9 cellular contexts compared by ENCODE assay signal in genomic region chrX:38347136-38347535, GRCh38. TPM values are rescaled to one million over a fixed set of nuclear protein-coding genes. Genes with fewer than 3 reads are reported as not detected.
DNase-seq lines count a peak whose midpoint lies in the region; ATAC-seq, FAIRE-seq and TF ChIP-seq lines count a peak whose summit lies in the region.
"Had no signal": no experiment of that assay in that cellular context is flagged by ENCODE, and none has a peak within 500 bp of the region (broad histone marks: within the 10 kb centered on the region; RNA-seq: fewer than 3 reads in every experiment).

No MANE protein-coding gene starts in this region.

- H3K4me3 ChIP-seq in heart right ventricle, result no peak overlapping the region
- no peak overlapping the region for H3K4me3 ChIP-seq in NB4 (ENCODE audit: low read depth, low read length)
- H3K4me3 ChIP-seq: skin epidermis had no signal

- 53 to 67% methylated on average over 2 of the region's 2 CpGs for WGBS in heart right ventricle, 2 donors

- H3K4me3 Mint-ChIP-seq in immature natural killer cell, result no peak overlapping the region

- DNase-seq in heart right ventricle, result peak in 1 of 2 donors; percentile 7
- no peak for DNase-seq in Right ventricle myocardium superior
- DNase-seq in NB4 (ENCODE audit: low read depth), result peak; percentile 86
- peak; percentile 19 to 36 for DNase-seq in foreskin keratinocyte
- peak; percentile 15 for DNase-seq in urothelium cell line (ENCODE audit: low spot score)
- DNase-seq in immature natural killer cell, result no peak
- no peak for DNase-seq in NCI-H774 (lab: John Stamatoyannopoulos, UW)

- H3K27ac ChIP-seq in heart right ventricle (peak overlapping the region in 1 of 10 donors; percentile 16), foreskin keratinocyte (no peak overlapping the region)
- H3K27ac ChIP-seq: skin epidermis had no signal

- H3K9me3 Mint-ChIP-seq in immature natural killer cell, result no peaks in the 10 kb centered on the region

- peak in 6 of 8 donors; percentile 42 to 80 (median 65) for ATAC-seq in heart right ventricle
- ATAC-seq in Right ventricle myocardium superior (ENCODE audit: poor library complexity), result no peak
- peak; percentile 38 for ATAC-seq in foreskin keratinocyte
- no peak for ATAC-seq in HG02571 (IDR thresholded peaks at IDR 0.05; ENCODE audit: unreplicated experiment)

- H3K9me3 ChIP-seq in heart right ventricle, result no peaks in the 10 kb centered on the region

- no peaks in the 10 kb centered on the region for H3K36me3 Mint-ChIP-seq in immature natural killer cell

- H3K27me3 ChIP-seq in heart right ventricle, result peaks cover 0 to 51% (median 0%) of the 10 kb centered on the region in 7 donors
- no peaks in the 10 kb centered on the region for H3K27me3 ChIP-seq in foreskin keratinocyte

- peaks cover 0 to 14% (median 0%) of the 10 kb centered on the region in 9 donors for H3K4me1 ChIP-seq in heart right ventricle
- no peaks in the 10 kb centered on the region for H3K4me1 ChIP-seq in foreskin keratinocyte

- FAIRE-seq in urothelium cell line (lab: Jason Lieb, UNC), result no peak

- H3K27me3 Mint-ChIP-seq in immature natural killer cell (ENCODE audit: low read depth in 3 of 3), result peaks cover 0 to 13% (median 6%) of the 10 kb centered on the region in 3 donors

- no peaks in the 10 kb centered on the region for H3K4me1 Mint-ChIP-seq in immature natural killer cell

- no peak for TF ChIP-seq POLR2A in NB4 (IDR thresholded peaks at IDR 0.05; ENCODE audit: extremely low read depth, insufficient read length)

- TF ChIP-seq CTCF in heart right ventricle (IDR thresholded peaks at IDR 0.05), result no peak
- TF ChIP-seq CTCF in NB4 (IDR thresholded peaks at IDR 0.05; ENCODE audit: low read depth, low read length), result no peak
- TF ChIP-seq CTCF in foreskin keratinocyte (conservative IDR thresholded peaks at IDR 0.05), result no peak

- intact Hi-C loops in heart right ventricle (cut with DNase I), result no loop called here
- intact Hi-C loops in Right ventricle myocardium superior (cut with DNase I), result no loop called here

- no peak overlapping the region for H3K27ac Mint-ChIP-seq in immature natural killer cell

- H3K36me3 ChIP-seq in heart right ventricle, result no peaks in the 10 kb centered on the region

RNA-seq across cellular contexts. Expression of gene OTC, which starts 5.3 kb away (rescaled TPM):
- under 1 TPM in 1 of 10 donors, not detected in 9; 0.38 TPM for total RNA-seq in heart right ventricle
- polyA plus RNA-seq in heart right ventricle, result under 1 TPM in 1 of 2 donors, not detected in 1; 0.20 TPM
- not detected for total RNA-seq in Right ventricle myocardium superior
- not detected in 2 replicates for total RNA-seq in foreskin keratinocyte
- not detected in 2 replicates for polyA plus RNA-seq in foreskin keratinocyte
- not detected for polyA plus RNA-seq in immature natural killer cell

RNA-seq across cellular contexts. Expression of gene RPGR, which starts 19.8 kb away (rescaled TPM):
- total RNA-seq in heart right ventricle (10 to 100 TPM in 1 of 10 donors, 1 to 10 TPM in 9; 3.8 to 10.2 (median 5.5) TPM), Right ventricle myocardium superior (3.5 TPM), foreskin keratinocyte (5.0 and 5.4 TPM in 2 replicates)
- polyA plus RNA-seq in heart right ventricle (10 to 100 TPM in 1 of 2 donors, 1 to 10 TPM in 1; 9.9 to 30.3 TPM), foreskin keratinocyte (2.2 and 2.4 TPM in 2 replicates), immature natural killer cell (1 to 10 TPM; 4.2 to 7.2 (median 4.4) TPM)

Comparison
In these comparisons a context has a peak if more than half of its experiments do, and no peak if none do; other contexts are left out.
1. ATAC-seq: peak in heart right ventricle (6 of 8) and foreskin keratinocyte (single experiment); none in Right ventricle myocardium superior (single experiment) and HG02571 (single experiment).
2. DNase-seq: peak in NB4 (single experiment), foreskin keratinocyte (2 of 2) and urothelium cell line (single experiment); none in Right ventricle myocardium superior (single experiment), immature natural killer cell (0 of 3) and NCI-H774 (single experiment).